ENCODE assay signal across 25 cellular contexts in the genomic region with DNA sequence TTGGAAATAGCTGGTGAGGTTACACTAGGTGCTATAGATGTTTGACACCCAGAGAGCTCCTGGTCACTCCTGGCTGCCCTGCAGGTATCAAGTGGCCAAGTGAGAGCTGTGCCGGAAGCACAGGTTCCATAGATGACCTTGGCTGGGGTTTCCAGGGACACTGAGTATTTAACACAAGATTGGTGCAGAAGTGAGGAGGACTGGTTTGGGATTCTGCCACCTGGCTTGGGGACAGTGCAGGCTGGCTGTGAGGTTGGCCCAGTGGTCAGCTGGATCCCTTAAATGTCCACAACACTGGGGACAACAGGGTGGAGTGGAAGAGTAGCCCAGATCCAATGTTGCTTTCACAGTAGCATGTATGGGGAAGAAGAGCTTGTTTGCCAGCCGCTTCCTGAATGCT. TPM values are rescaled to one million over a fixed set of nuclear protein-coding genes. Genes with fewer than 3 reads are reported as not detected.
"Had no signal": no experiment of that assay in that cellular context is flagged by ENCODE, and none has a peak within 500 bp of the region (broad histone marks: within the 10 kb centered on the region; RNA-seq: fewer than 3 reads in every experiment).

No MANE protein-coding gene starts in this region.

- H3K4me3 ChIP-seq: colonic mucosa, esophagus squamous epithelium, gastroesophageal sphincter, left lung, lower lobe of right lung, right atrium auricular region, stomach, thoracic aorta, upper lobe of left lung, vagina had no signal

- DNase-seq: colonic mucosa; dermis blood vessel endothelial cell; esophagus squamous epithelium; foreskin fibroblast; glutamatergic neuron; islet precursor cell; left lung; lower lobe of right lung; naive B cell; small intestine; stimulated activated CD4-positive, alpha-beta T cell treated with anti-CD3 and anti-CD28 coated beads, Interleukin-12 subunit alpha, Interleukin-12 subunit beta, amount 100 ng/mL, for 4 hours; stimulated activated naive CD4-positive, alpha-beta T cell; stomach; substantia nigra had no signal

- H3K36me3 ChIP-seq: colonic mucosa, esophagus squamous epithelium, gastroesophageal sphincter, left lung, lower lobe of right lung, neutrophil, right atrium auricular region, stomach, thoracic aorta, upper lobe of left lung, vagina had no signal

- H3K27ac ChIP-seq: esophagus squamous epithelium, gastroesophageal sphincter, left lung, lower lobe of right lung, neutrophil, right atrium auricular region, stomach, thoracic aorta, upper lobe of left lung, vagina had no signal

- H3K36me3 Mint-ChIP-seq: memory B cell, mesothelial cell of epicardium had no signal

- H3K9me3 Mint-ChIP-seq: memory B cell, mesothelial cell of epicardium, nephron had no signal

- ATAC-seq: gastroesophageal sphincter, left lung, lower lobe of right lung had no signal

- H3K27me3 ChIP-seq: vagina had no signal

- H3K4me3 Mint-ChIP-seq: memory B cell, mesothelial cell of epicardium, naive B cell, nephron had no signal

- H3K27ac Mint-ChIP-seq: memory B cell, mesothelial cell of epicardium, naive B cell, nephron had no signal

- H3K9me3 ChIP-seq: colonic mucosa, esophagus squamous epithelium, gastroesophageal sphincter, left lung, lower lobe of right lung, neutrophil, right atrium auricular region, stomach, thoracic aorta, upper lobe of left lung, vagina had no signal

RNA-seq across cellular contexts. Expression of a gene that starts 48.4 kb away (rescaled TPM):
- total RNA-seq: dermis blood vessel endothelial cell, epithelial cell of proximal tubule, osteoblast had no signal
